9 cellular contexts compared by ENCODE assay signal in the genomic region with DNA sequence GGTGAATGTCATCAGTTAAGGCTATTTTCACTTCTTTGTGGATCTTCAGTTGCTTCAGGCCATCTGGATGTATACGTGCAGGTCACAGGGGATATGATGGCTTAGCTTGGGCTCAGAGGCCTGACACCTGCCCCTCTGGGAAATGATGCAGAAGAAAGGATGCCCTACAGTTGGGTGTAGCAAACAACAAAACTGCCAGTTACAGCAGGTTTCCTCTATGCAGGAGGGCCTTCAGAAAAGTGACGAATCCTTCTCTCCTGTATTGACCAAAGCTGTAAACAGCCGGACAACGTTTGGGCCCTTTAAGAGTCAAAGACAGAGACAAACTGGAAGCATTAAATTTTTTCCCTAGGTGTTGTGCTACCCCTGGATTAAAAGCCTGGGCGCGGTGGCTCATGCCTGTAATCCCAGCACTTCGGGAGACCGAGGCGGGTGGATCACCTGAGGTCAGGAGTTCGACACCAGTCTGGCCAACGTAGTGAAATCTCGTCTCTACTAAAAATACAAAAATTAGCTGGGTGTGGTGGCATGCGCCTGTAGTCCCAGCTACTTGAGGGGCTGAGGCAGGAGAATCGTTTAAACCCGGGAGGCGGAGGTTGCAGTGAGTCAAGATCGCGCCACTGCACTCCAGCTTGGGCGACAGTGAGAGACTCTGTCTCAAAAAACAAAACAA. TPM values are rescaled to one million over a fixed set of nuclear protein-coding genes. Genes with fewer than 3 reads are reported as not detected.
A peak's percentile ranks its signal among the peaks of the same experiment; 100 is the strongest.
DNase-seq lines count a peak whose midpoint lies in the region; TF ChIP-seq lines count a peak whose summit lies in the region.
"Not testable (repeated sequence)": the region's sequence is repeated elsewhere in the genome, so short reads cannot be mapped to it uniquely, and the experiment has no call there.
"Had no signal": no experiment of that assay in that cellular context is flagged by ENCODE, and none has a peak within 500 bp of the region (broad histone marks: within the 10 kb centered on the region; RNA-seq: fewer than 3 reads in every experiment).

No MANE protein-coding gene starts in this region.

- not testable (repeated sequence) for H3K9me3 ChIP-seq in esophagus muscularis mucosa; liver (ENCODE audit: control insufficient read depth in 4 of 4, low read length in 3 of 4); ovary; thyroid gland

- not testable (repeated sequence) for TF ChIP-seq CTCF in LNCaP clone FGC (IDR thresholded peaks at IDR 0.05; ENCODE audit: control insufficient read depth, extremely low read depth, insufficient read depth); VCaP (conservative IDR thresholded peaks at IDR 0.05); astrocyte of the cerebellum (IDR thresholded peaks at IDR 0.05; ENCODE audit: low read depth, low read length, missing control alignments); esophagus muscularis mucosa (IDR thresholded peaks at IDR 0.05); liver (IDR thresholded peaks at IDR 0.05; ENCODE audit: low read depth, low read length, missing input control); ovary (IDR thresholded peaks at IDR 0.05); thyroid gland (IDR thresholded peaks at IDR 0.05)

- peaks cover 28 to 52% (median 43%) of the 10 kb centered on the region in 4 donors for H3K36me3 ChIP-seq in esophagus muscularis mucosa
- peaks cover 7 to 26% (median 19%) of the 10 kb centered on the region in 4 donors for H3K36me3 ChIP-seq in liver (ENCODE audit: control insufficient read depth in 4 of 4, insufficient read depth in 3 of 4, low read depth in 1 of 4, low read length in 3 of 4)
- H3K36me3 ChIP-seq in ovary: not testable (repeated sequence)
- H3K36me3 ChIP-seq in thyroid gland: peaks cover 19 to 23% of the 10 kb centered on the region in 2 donors

- not testable (repeated sequence) for TF ChIP-seq POLR2A in esophagus muscularis mucosa (IDR thresholded peaks at IDR 0.05; ENCODE audit: low read depth); thyroid gland (IDR thresholded peaks at IDR 0.05)
- peak; percentile 7 for TF ChIP-seq POLR2A in ovary (IDR thresholded peaks at IDR 0.05)

- DNase-seq in DMS53 (lab: John Stamatoyannopoulos, UW): peak; percentile 51
- DNase-seq in LNCaP clone FGC (ENCODE audit: low read depth); astrocyte of the cerebellum (ENCODE audit: low read depth); esophagus muscularis mucosa (ENCODE audit: extremely low spot score); ovary; thyroid gland: not testable (repeated sequence)

- not testable (repeated sequence) for H3K27me3 ChIP-seq in esophagus muscularis mucosa; liver (ENCODE audit: control insufficient read depth in 4 of 4, insufficient read depth in 4 of 4, low read length in 3 of 4); ovary; thyroid gland

- not testable (repeated sequence) for TF ChIP-seq RAD21 in liver (IDR thresholded peaks at IDR 0.05)

- intact Hi-C loops in esophagus muscularis mucosa (cut with DNase I): loop anchor here (5.0 kb wide), 1 partner anchor 166 kb away; a partner anchor contains a TSS
- intact Hi-C loops in ovary (cut with DNase I): not testable (repeated sequence)
- intact Hi-C loops in thyroid gland (cut with DNase I): loop anchor here (10.0 kb wide), 1 partner anchor 48 kb away; a partner anchor contains a TSS

- H3K27ac ChIP-seq in VCaP (peak overlapping the region; percentile 89), esophagus muscularis mucosa (replicated peaks in 1 of 4) (peak overlapping the region; percentile 90 to 96 (median 92)), liver (ENCODE audit: low read depth in 1 of 2, low read length in 2 of 2) (peak overlapping the region; percentile 90 to 93), ovary (peak overlapping the region; percentile 51 to 89), thyroid gland (peak overlapping the region; percentile 65 to 92 (median 91))

- in situ Hi-C loops in astrocyte of the cerebellum (cut with HindIII; ENCODE audit: low sequenced_read_pairs): not testable (repeated sequence)

- WGBS in esophagus muscularis mucosa: 47% methylated on average over 19 of the region's 19 CpGs
- 27% methylated on average over 19 of the region's 19 CpGs for WGBS in liver
- 34 to 44% (median 43%) methylated on average over 19 of the region's 19 CpGs for WGBS in ovary, 3 donors
- 36 to 42% methylated on average over 19 of the region's 19 CpGs for WGBS in thyroid gland, 2 donors

- H3K4me3 ChIP-seq in LNCaP clone FGC (ENCODE audit: low read depth, low read length) (peak overlapping the region; percentile 90; the same call in 1 of the 2 replicates), astrocyte of the cerebellum (ENCODE audit: low read depth, low read length) (peak overlapping the region; percentile 97), esophagus muscularis mucosa (peak overlapping the region; percentile 83 to 99 (median 89)), liver (ENCODE audit: low read depth in 1 of 3, low read length in 3 of 3) (peak overlapping the region; percentile 21 to 49 (median 40)), ovary (peak overlapping the region; percentile 100), thyroid gland (replicated peaks in 1 of 3) (peak overlapping the region; percentile 7 to 100 (median 15))

- H3K4me1 ChIP-seq in esophagus muscularis mucosa (peaks cover 21 to 37% (median 35%) of the 10 kb centered on the region in 4 donors), liver (ENCODE audit: control insufficient read depth in 4 of 4, insufficient read depth in 4 of 4, low read length in 3 of 4) (peaks cover 5 to 22% (median 12%) of the 10 kb centered on the region in 4 donors), thyroid gland (peaks cover 6 to 12% of the 10 kb centered on the region in 2 donors)
- H3K4me1 ChIP-seq in ovary (ENCODE audit: insufficient read depth): not testable (repeated sequence)

- not testable (repeated sequence) for TF ChIP-seq EP300 in esophagus muscularis mucosa (IDR thresholded peaks at IDR 0.05); ovary (IDR thresholded peaks at IDR 0.05)

- peak overlapping the region; percentile 72 to 82 for H3K9ac ChIP-seq in liver (ENCODE audit: low read depth in 1 of 2, low read length in 2 of 2)

RNA-seq across cellular contexts. Expression of a gene that starts 49.3 kb away (rescaled TPM):
- total RNA-seq in esophagus muscularis mucosa (under 1 TPM in 1 of 4 donors, not detected in 3; 0.39 TPM), liver (10 to 100 TPM in 1 of 2 donors, under 1 TPM in 1; 0.17 to 11.8 TPM), ovary (1 to 10 TPM in 3 of 7 donors, under 1 TPM in 4; 0.52 to 1.9 (median 0.94) TPM), thyroid gland (1 to 10 TPM in 1 of 4 donors, under 1 TPM in 1, not detected in 2; 0.78 to 1.6 TPM)
- polyA plus RNA-seq in liver (1 to 10 TPM in 1 of 2 donors, under 1 TPM in 1; 0.65 to 1.6 TPM), ovary (1 to 10 TPM in 1 of 2 donors, under 1 TPM in 1; 0.75 to 1.5 TPM)

RNA-seq across cellular contexts. Expression of a gene that starts 49.6 kb away (rescaled TPM):
- total RNA-seq in esophagus muscularis mucosa (1 to 10 TPM in 3 of 4 donors, under 1 TPM in 1; 0.42 to 5.5 (median 1.5) TPM), liver (100 to 1,000 TPM in 1 of 2 donors, 1 to 10 TPM in 1; 7.4 to 149 TPM), ovary (10 to 100 TPM in 1 of 7 donors, 1 to 10 TPM in 6; 2.2 to 13.6 (median 5.8) TPM), thyroid gland (1 to 10 TPM in 3 of 4 donors, under 1 TPM in 1; 0.89 to 8.1 (median 1.6) TPM)
- polyA plus RNA-seq in liver (1 to 10 TPM; 4.6 to 9.2 TPM), ovary (10 to 100 TPM in 1 of 2 donors, 1 to 10 TPM in 1; 5.7 to 14.8 TPM)

RNA-seq across cellular contexts. Expression of a gene that starts 52.0 kb away (rescaled TPM):
- 100 to 1,000 TPM in 1 of 4 donors, 10 to 100 TPM in 3; 67.3 to 108 (median 94.5) TPM for total RNA-seq in esophagus muscularis mucosa
- 100 to 1,000 TPM; 103 to 131 TPM for total RNA-seq in liver
- 100 to 1,000 TPM in 1 of 2 donors, 10 to 100 TPM in 1; 87.4 to 162 TPM for polyA plus RNA-seq in liver
- 10 to 100 TPM; 46.1 to 84.6 (median 59.5) TPM for total RNA-seq in ovary
- polyA plus RNA-seq in ovary: 10 to 100 TPM; 24.8 to 61.4 TPM
- 100 to 1,000 TPM; 163 to 347 (median 248) TPM for total RNA-seq in thyroid gland

RNA-seq across cellular contexts. Expression of a gene that starts 52.6 kb away (rescaled TPM):
- total RNA-seq in esophagus muscularis mucosa: not detected
- not detected for total RNA-seq in liver
- not detected for polyA plus RNA-seq in liver
- total RNA-seq in ovary: not detected
- polyA plus RNA-seq in ovary: not detected
- under 1 TPM in 1 of 4 donors, not detected in 3; 0.13 TPM for total RNA-seq in thyroid gland
- total RNA-seq: subcutaneous adipose tissue had no signal

Comparison
In these comparisons a context has a peak if more than half of its experiments do, and no peak if none do; other contexts are left out.
1. H3K4me3 ChIP-seq: peak in every context shown above with its lines; median percentile 100 in ovary; 97 in astrocyte of the cerebellum; 90 in LNCaP clone FGC; 89 in esophagus muscularis mucosa; 40 in liver; 15 in thyroid gland.